2 cellular contexts compared by ENCODE assay signal in the genomic region with DNA sequence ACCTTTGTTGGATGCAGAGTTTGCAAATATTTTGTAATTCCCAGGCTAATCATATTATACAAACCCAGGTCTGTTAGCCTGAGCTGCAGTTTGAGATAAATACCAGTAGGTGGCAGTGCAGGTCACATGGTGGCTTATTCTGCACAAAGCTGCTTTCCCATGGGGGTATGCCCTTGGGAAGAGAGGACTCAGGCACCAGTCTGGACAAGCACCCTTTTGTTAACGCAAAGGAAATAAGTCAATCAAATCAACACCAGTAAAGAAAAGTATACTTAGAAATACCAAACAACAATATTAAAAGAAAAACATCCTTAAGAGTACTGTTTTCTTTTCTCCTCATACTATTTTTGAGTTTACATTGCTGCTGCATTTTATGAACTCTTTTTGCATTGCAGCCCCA.
A peak's percentile ranks its signal among the peaks of the same experiment; 100 is the strongest.
TF ChIP-seq lines count a peak whose summit lies in the region.

No MANE protein-coding gene starts in this region.

TF ChIP-seq in HEK293T, 16 proteins besides CTCF, POLR2A, EP300 and RAD21:
- no peak for TF ChIP-seq CTBP1 (IDR thresholded peaks at IDR 0.05; ENCODE audit: borderline replicate concordance)
- TF ChIP-seq, protein P1, sequence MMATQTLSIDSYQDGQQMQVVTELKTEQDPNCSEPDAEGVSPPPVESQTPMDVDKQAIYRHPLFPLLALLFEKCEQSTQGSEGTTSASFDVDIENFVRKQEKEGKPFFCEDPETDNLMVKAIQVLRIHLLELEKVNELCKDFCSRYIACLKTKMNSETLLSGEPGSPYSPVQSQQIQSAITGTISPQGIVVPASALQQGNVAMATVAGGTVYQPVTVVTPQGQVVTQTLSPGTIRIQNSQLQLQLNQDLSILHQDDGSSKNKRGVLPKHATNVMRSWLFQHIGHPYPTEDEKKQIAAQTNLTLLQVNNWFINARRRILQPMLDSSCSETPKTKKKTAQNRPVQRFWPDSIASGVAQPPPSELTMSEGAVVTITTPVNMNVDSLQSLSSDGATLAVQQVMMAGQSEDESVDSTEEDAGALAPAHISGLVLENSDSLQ (IDR thresholded peaks at IDR 0.05): no peak
TF ChIP-seq in HEK293T: peak in this region for 0.

TF ChIP-seq in H1, 55 proteins besides CTCF, POLR2A, EP300 and RAD21:
- TF ChIP-seq TEAD4 (IDR thresholded peaks at IDR 0.05; ENCODE audit: low read depth, low read length): 0 out of 2 replicates have a peak, but pooled peaks have one; percentile 67
- TF ChIP-seq, protein P2, sequence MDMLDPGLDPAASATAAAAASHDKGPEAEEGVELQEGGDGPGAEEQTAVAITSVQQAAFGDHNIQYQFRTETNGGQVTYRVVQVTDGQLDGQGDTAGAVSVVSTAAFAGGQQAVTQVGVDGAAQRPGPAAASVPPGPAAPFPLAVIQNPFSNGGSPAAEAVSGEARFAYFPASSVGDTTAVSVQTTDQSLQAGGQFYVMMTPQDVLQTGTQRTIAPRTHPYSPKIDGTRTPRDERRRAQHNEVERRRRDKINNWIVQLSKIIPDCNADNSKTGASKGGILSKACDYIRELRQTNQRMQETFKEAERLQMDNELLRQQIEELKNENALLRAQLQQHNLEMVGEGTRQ (IDR thresholded peaks at IDR 0.05; ENCODE audit: low read length): peak; percentile 17; the same call in 1 of the 2 replicates
- 0 out of 2 replicates have a peak, but pooled peaks have one; percentile 30 for TF ChIP-seq YY1 (IDR thresholded peaks at IDR 0.05; ENCODE audit: low read depth, low read length)
- TF ChIP-seq, protein P3, sequence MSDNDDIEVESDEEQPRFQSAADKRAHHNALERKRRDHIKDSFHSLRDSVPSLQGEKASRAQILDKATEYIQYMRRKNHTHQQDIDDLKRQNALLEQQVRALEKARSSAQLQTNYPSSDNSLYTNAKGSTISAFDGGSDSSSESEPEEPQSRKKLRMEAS (IDR thresholded peaks at IDR 0.05): peak; percentile 11; the same call in 1 of the 2 replicates
- no peak for TF ChIP-seq JUND (IDR thresholded peaks at IDR 0.05; ENCODE audit: low read length)
TF ChIP-seq in H1: peak in this region for 4.
